ENCODE assay signal across 9 cellular contexts in genomic region chr6:165661416-165662001, GRCh38. TPM values are rescaled to one million over a fixed set of nuclear protein-coding genes. Genes with fewer than 3 reads are reported as not detected.
A peak's percentile ranks its signal among the peaks of the same experiment; 100 is the strongest.
DNase-seq lines count a peak whose midpoint lies in the region; ATAC-seq lines count a peak whose summit lies in the region.
"Had no signal": no experiment of that assay in that cellular context is flagged by ENCODE, and none has a peak within 500 bp of the region (broad histone marks: within the 10 kb centered on the region; RNA-seq: fewer than 3 reads in every experiment).

No MANE protein-coding gene starts in this region.

- H3K4me1 Mint-ChIP-seq in T-helper 17 cell = peaks cover 8% of the 10 kb centered on the region

- no peaks in the 10 kb centered on the region for H3K9me3 ChIP-seq in T-helper 17 cell (ENCODE audit: control insufficient read depth, low read length, poor library complexity, severe bottlenecking)

- peaks cover 47% of the 10 kb centered on the region for H3K27me3 Mint-ChIP-seq in T-helper 17 cell

- no peak for ATAC-seq in T-helper 17 cell
- no peak for ATAC-seq in GM21515 (IDR thresholded peaks at IDR 0.05; ENCODE audit: unreplicated experiment)
- no peak for ATAC-seq in GM21737 (IDR thresholded peaks at IDR 0.05; ENCODE audit: unreplicated experiment)

- H3K4me3 ChIP-seq in iPS-11a (ENCODE audit: low read depth, low read length) (peak overlapping the region; percentile 43), skeletal muscle cell (ENCODE audit: low read depth, low read length) (peak overlapping the region; percentile 60)

- H3K4me3 Mint-ChIP-seq in T-helper 17 cell = peak overlapping the region; percentile 70

- H3K36me3 Mint-ChIP-seq in T-helper 17 cell (ENCODE audit: low read depth) = peaks cover 5% of the 10 kb centered on the region

- H3K27ac Mint-ChIP-seq in T-helper 17 cell = no peak overlapping the region

- peak; percentile 28 for DNase-seq in ELF-1 (ENCODE audit: low read depth, low spot score)
- no peak for DNase-seq in T-helper 17 cell
- DNase-seq in skeletal muscle cell (ENCODE audit: low read depth) = no peak
- DNase-seq in activated CD8-positive, alpha-beta memory T cell treated with anti-CD3 and anti-CD28 coated beads, Interleukin-2, amount 50 U/mL, for 4 hours = no peak
- no peak for DNase-seq in activated CD8-positive, alpha-beta memory T cell treated with anti-CD3 and anti-CD28 coated beads for 24 hours
- DNase-seq: NCI-H446 treated with DMSO at 0.1 percent for 48 hours had no signal

RNA-seq across cellular contexts. Expression of gene PDE10A, which starts 1.5 kb away (rescaled TPM):
- total RNA-seq in T-helper 17 cell = under 1 TPM in 1 of 2 donors, not detected in 1; 0.20 TPM
